12 cellular contexts compared by ENCODE assay signal in genomic region chr2:204315236-204315662, GRCh38.
DNase-seq lines count a peak whose midpoint lies in the region; ATAC-seq, FAIRE-seq and TF ChIP-seq lines count a peak whose summit lies in the region.
"Had no signal": no experiment of that assay in that cellular context is flagged by ENCODE, and none has a peak within 500 bp of the region (broad histone marks: within the 10 kb centered on the region; RNA-seq: fewer than 3 reads in every experiment).

No MANE protein-coding gene starts in this region.

- H3K27ac ChIP-seq in K562 (ENCODE audit: extremely low read depth, low read depth, low read length) (no peak overlapping the region), substantia nigra (ENCODE audit: low read depth, low read length, poor library complexity, severe bottlenecking) (no peak overlapping the region)
- H3K27ac ChIP-seq: left ventricle myocardium inferior had no signal

- no peak overlapping the region for H3K9ac ChIP-seq in K562 (ENCODE audit: insufficient read depth in 1 of 2, low read depth in 2 of 2, low read length in 2 of 2)

- no peak for TF ChIP-seq EP300 in K562 (IDR thresholded peaks at IDR 0.05; ENCODE audit: low read length)

- CTCF ChIA-PET in K562 (lab: Yijun Ruan, JAX; ENCODE audit: low intra/inter-chr PET ratio): no interaction called here

- no peak for ATAC-seq in K562
- peak; percentile 37 for ATAC-seq in left colon
- no peak for ATAC-seq in GM18520 (IDR thresholded peaks at IDR 0.05; ENCODE audit: unreplicated experiment)
- no peak for ATAC-seq in GM19397 (IDR thresholded peaks at IDR 0.05; ENCODE audit: unreplicated experiment)
- ATAC-seq: stimulated activated naive CD8-positive, alpha-beta T cell treated with anti-CD3 and anti-CD28 coated beads, Interleukin-15, Interleukin-2, amounts not matched to agents 100 U/mL and 50 U/mL, for 24 hours had no signal

- POLR2A ChIA-PET in K562 (lab: Yijun Ruan, JAX): no interaction called here

- no peak for TF ChIP-seq POLR2A in K562 (conservative IDR thresholded peaks at IDR 0.05)

- H3K27me3 ChIP-seq in K562 (ENCODE audit: control insufficient read depth in 2 of 2, insufficient read depth in 2 of 2, low read length in 2 of 2): 0 out of 5 replicates have a peak, but pooled peaks cover 2 to 4% of the 10 kb centered on the region in 2 experiments

- TF ChIP-seq CTCF in K562 (IDR thresholded peaks at IDR 0.05 in 2 of 3, conservative IDR thresholded peaks at IDR 0.05 in 1 of 3; ENCODE audit: insufficient read depth in 2 of 3, low read depth in 1 of 3, low read length in 3 of 3): no peak

- intact Hi-C loops in K562 (cut with micrococcal nuclease) (no loop called here), left colon (cut with DNase I, micrococcal nuclease) (no loop called here)

- in situ Hi-C loops in K562 (cut with MboI): loop anchor here (25.0 kb wide), 1 partner anchor 1622 kb away; no protein-coding TSS in a partner anchor

- BruUV-seq in K562 (replicated peaks; lab: Mats Ljungman, UMichigan): no TSS peak

- H3K4me3 ChIP-seq in K562: no peak overlapping the region
- H3K4me3 ChIP-seq: left ventricle myocardium inferior had no signal

- 6% methylated on average over 11 of the region's 13 CpGs for WGBS in K562 (ENCODE audit: insufficient coverage, low coverage, missing lambda C conversion rate)

- H3K79me2 ChIP-seq in K562 (ENCODE audit: control insufficient read depth, insufficient read depth, low read length): no peaks in the 10 kb centered on the region

- FAIRE-seq in K562 (lab: Jason Lieb, UNC): no peak
- FAIRE-seq: endometrium had no signal

- no peaks in the 10 kb centered on the region for H4K20me1 ChIP-seq in K562 (replicated peaks; ENCODE audit: control insufficient read depth, insufficient read depth, low read length)

- H3K36me3 ChIP-seq in K562 (ENCODE audit: control insufficient read depth, insufficient read depth, low read length): no peaks in the 10 kb centered on the region
- H3K36me3 ChIP-seq: left ventricle myocardium inferior had no signal

- no peak overlapping the region for H3K4me2 ChIP-seq in K562 (ENCODE audit: insufficient read depth, low read length)

- no peaks in the 10 kb centered on the region for H3K9me1 ChIP-seq in K562 (ENCODE audit: control insufficient read depth, insufficient read depth, low read length)

- no peaks in the 10 kb centered on the region for H3K9me3 ChIP-seq in K562 (replicated peaks; ENCODE audit: control insufficient read depth, insufficient read depth, low read depth, low read length)
- H3K9me3 ChIP-seq: left ventricle myocardium inferior had no signal

- H2AFZ ChIP-seq in K562 (ENCODE audit: low read depth, low read length): no peak overlapping the region

- DNase-seq in LHCN-M2 (ENCODE audit: low read depth) (peak; percentile 27), K562 (ENCODE audit: extremely low read depth in 1 of 4, low spot score in 3 of 4) (no peak), left colon (no peak), substantia nigra (lab: John Stamatoyannopoulos, UW) (peak in 32 of 49 donors; percentile 2 to 69 (median 24)), NOMO-1 (lab: John Stamatoyannopoulos, UW; ENCODE audit: unreplicated experiment in 2 of 2) (no peak)
- DNase-seq in activated CD4-positive, alpha-beta T cell treated with anti-CD3 and anti-CD28 coated beads for 48 hours: no peak
- DNase-seq: GDM1; left ventricle myocardium inferior; stimulated activated naive CD8-positive, alpha-beta T cell treated with anti-CD3 and anti-CD28 coated beads, Interleukin-15, Interleukin-2, amounts not matched to agents 100 U/mL and 50 U/mL, for 24 hours had no signal

- H3K4me1 ChIP-seq in K562 (replicated peaks in 1 of 2; ENCODE audit: control insufficient read depth in 2 of 2, insufficient read depth in 2 of 2, low read length in 2 of 2): no peaks in the 10 kb centered on the region

- no peak for TF ChIP-seq RAD21 in K562 (CRISPR knock-in tag; conservative IDR thresholded peaks at IDR 0.05 in 1 of 2, IDR thresholded peaks at IDR 0.05 in 1 of 2)

TF ChIP-seq in K562, 482 proteins besides CTCF, POLR2A, EP300 and RAD21:
- TF ChIP-seq TAL1 (IDR thresholded peaks at IDR 0.05) (no peak), MEIS2 (IDR thresholded peaks at IDR 0.05; ENCODE audit: partially characterized antibody) (peak; percentile 44), PKNOX1 (IDR thresholded peaks at IDR 0.05) (peak; percentile 13; the same call in 1 of the 2 replicates), PBX2 (CRISPR knock-in tag; IDR thresholded peaks at IDR 0.05; ENCODE audit: low read depth) (no peak), PBX2 (tag; conservative IDR thresholded peaks at IDR 0.05; ENCODE audit: low read depth) (peak; percentile 42; the same call in 1 of the 2 replicates)

Comparison
In these comparisons a context has a peak if more than half of its experiments do, and no peak if none do; other contexts are left out.
1. DNase-seq: peak in LHCN-M2 (single experiment) and substantia nigra (32 of 49); none in K562 (0 of 4), left colon (0 of 2), NOMO-1 (0 of 2) and activated CD4-positive, alpha-beta T cell treated with anti-CD3 and anti-CD28 coated beads for 48 hours (single experiment).